9 cellular contexts compared by ENCODE assay signal in the genomic region with DNA sequence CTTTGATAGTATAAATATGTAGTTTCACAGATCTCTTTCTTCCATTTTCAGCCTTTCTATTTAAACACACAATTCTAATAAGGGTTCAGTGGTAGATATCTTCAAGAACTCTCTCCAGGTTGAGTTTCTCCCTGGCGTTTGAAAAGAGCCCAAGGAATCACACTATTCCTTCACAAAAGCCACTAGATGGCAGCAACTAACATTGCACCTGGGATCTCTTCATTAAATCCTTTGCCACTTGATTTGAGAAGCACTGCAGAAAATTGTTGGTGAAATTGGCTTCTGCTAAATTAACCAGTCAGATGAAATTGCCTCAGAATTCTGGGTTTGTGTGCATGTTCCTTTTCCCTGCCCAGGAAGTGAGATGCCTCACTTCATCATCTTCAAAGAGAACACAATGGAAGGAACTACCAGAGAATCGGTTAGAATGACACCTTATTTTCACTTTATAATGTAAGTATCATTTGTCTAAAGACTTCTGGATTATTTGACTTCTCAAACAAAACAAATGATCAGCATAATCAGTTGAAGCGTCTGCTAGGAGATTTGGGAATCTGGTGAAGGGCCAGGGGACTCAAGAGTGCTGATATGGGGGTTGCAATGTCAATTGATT. TPM values are rescaled to one million over a fixed set of nuclear protein-coding genes. Genes with fewer than 3 reads are reported as not detected.
DNase-seq lines count a peak whose midpoint lies in the region; ATAC-seq, FAIRE-seq and TF ChIP-seq lines count a peak whose summit lies in the region.
"Had no signal": no experiment of that assay in that cellular context is flagged by ENCODE, and none has a peak within 500 bp of the region (broad histone marks: within the 10 kb centered on the region; RNA-seq: fewer than 3 reads in every experiment).

No MANE protein-coding gene starts in this region.

- no peak overlapping the region for H3K4me3 Mint-ChIP-seq in activated CD8-positive, alpha-beta T cell treated with anti-CD3 and anti-CD28 coated beads for 36 hours
- no peak overlapping the region for H3K4me3 Mint-ChIP-seq in activated CD8-positive, alpha-beta T cell treated with anti-CD3 and anti-CD28 coated beads, Interleukin-2, amount 10 ng/mL, durations not matched to agents 7 days and 5 days
- H3K4me3 Mint-ChIP-seq: CD4-positive, CD25-positive, alpha-beta regulatory T cell had no signal

- DNase-seq in activated CD8-positive, alpha-beta T cell treated with anti-CD3 and anti-CD28 coated beads for 36 hours, result no peak
- no peak for DNase-seq in activated CD8-positive, alpha-beta T cell treated with anti-CD3 and anti-CD28 coated beads, Interleukin-2, amount 10 ng/mL, durations not matched to agents 7 days and 5 days
- DNase-seq in NCI-H2081 (lab: John Stamatoyannopoulos, UW) (peak; percentile 46 to 68), astrocyte of the cerebellum (ENCODE audit: low read depth) (peak; percentile 49), NK-92 (lab: John Stamatoyannopoulos, UW; ENCODE audit: unreplicated experiment) (no peak), T-helper 9 cell (no peak)

- peaks cover 4% of the 10 kb centered on the region for H3K27me3 Mint-ChIP-seq in activated CD8-positive, alpha-beta T cell treated with anti-CD3 and anti-CD28 coated beads for 36 hours
- peaks cover 21% of the 10 kb centered on the region for H3K27me3 Mint-ChIP-seq in activated CD8-positive, alpha-beta T cell treated with anti-CD3 and anti-CD28 coated beads, Interleukin-2, amount 10 ng/mL, durations not matched to agents 7 days and 5 days (ENCODE audit: low read depth)
- H3K27me3 Mint-ChIP-seq: CD4-positive, CD25-positive, alpha-beta regulatory T cell had no signal

- no peak for ATAC-seq in activated CD8-positive, alpha-beta T cell treated with anti-CD3 and anti-CD28 coated beads for 36 hours
- ATAC-seq in activated CD8-positive, alpha-beta T cell treated with anti-CD3 and anti-CD28 coated beads, Interleukin-2, amount 10 ng/mL, durations not matched to agents 7 days and 5 days, result no peak
- no peak for ATAC-seq in HG03442 (IDR thresholded peaks at IDR 0.05; ENCODE audit: unreplicated experiment)

- H3K9me3 Mint-ChIP-seq in activated CD8-positive, alpha-beta T cell treated with anti-CD3 and anti-CD28 coated beads for 36 hours, result no peaks in the 10 kb centered on the region
- no peaks in the 10 kb centered on the region for H3K9me3 Mint-ChIP-seq in activated CD8-positive, alpha-beta T cell treated with anti-CD3 and anti-CD28 coated beads, Interleukin-2, amount 10 ng/mL, durations not matched to agents 7 days and 5 days (ENCODE audit: insufficient read depth)
- H3K9me3 Mint-ChIP-seq: CD4-positive, CD25-positive, alpha-beta regulatory T cell had no signal

- no peak overlapping the region for H3K4me3 ChIP-seq in astrocyte of the cerebellum (ENCODE audit: low read depth, low read length)

- FAIRE-seq in islet of Langerhans (lab: Jason Lieb, UNC), result peak; percentile 100

- H3K27ac Mint-ChIP-seq in activated CD8-positive, alpha-beta T cell treated with anti-CD3 and anti-CD28 coated beads for 36 hours, result no peak overlapping the region
- H3K27ac Mint-ChIP-seq in activated CD8-positive, alpha-beta T cell treated with anti-CD3 and anti-CD28 coated beads, Interleukin-2, amount 10 ng/mL, durations not matched to agents 7 days and 5 days, result no peak overlapping the region
- H3K27ac Mint-ChIP-seq: CD4-positive, CD25-positive, alpha-beta regulatory T cell had no signal

- peak; percentile 30 for TF ChIP-seq CTCF in activated CD8-positive, alpha-beta T cell treated with anti-CD3 and anti-CD28 coated beads for 36 hours (IDR thresholded peaks at IDR 0.05)
- peak; percentile 81 for TF ChIP-seq CTCF in astrocyte of the cerebellum (IDR thresholded peaks at IDR 0.05; ENCODE audit: low read depth, low read length, missing control alignments)

- in situ Hi-C loops in astrocyte of the cerebellum (cut with HindIII; ENCODE audit: low sequenced_read_pairs), result loop anchor here (25.0 kb wide), 1 partner anchor 575 kb away; no protein-coding TSS in a partner anchor

- no peaks in the 10 kb centered on the region for H3K4me1 Mint-ChIP-seq in activated CD8-positive, alpha-beta T cell treated with anti-CD3 and anti-CD28 coated beads for 36 hours (ENCODE audit: low read depth)
- H3K4me1 Mint-ChIP-seq in activated CD8-positive, alpha-beta T cell treated with anti-CD3 and anti-CD28 coated beads, Interleukin-2, amount 10 ng/mL, durations not matched to agents 7 days and 5 days (ENCODE audit: low read depth), result no peaks in the 10 kb centered on the region
- H3K4me1 Mint-ChIP-seq: CD4-positive, CD25-positive, alpha-beta regulatory T cell had no signal

- intact Hi-C loops in activated CD8-positive, alpha-beta T cell treated with anti-CD3 and anti-CD28 coated beads for 36 hours (cut with micrococcal nuclease), result no loop called here

- CTCF ChIA-PET in activated CD8-positive, alpha-beta T cell treated with anti-CD3 and anti-CD28 coated beads for 36 hours (lab: Charles Lee), result no interaction called here
- CTCF ChIA-PET in activated CD8-positive, alpha-beta T cell treated with anti-CD3 and anti-CD28 coated beads, Interleukin-2, amount 10 ng/mL, durations not matched to agents 7 days and 5 days (lab: Charles Lee), result interaction anchor here (2.0 kb wide), 1 partner anchor 586 kb away, joined by 5 read pairs; no protein-coding TSS in a partner anchor

- POLR2A ChIA-PET in activated CD8-positive, alpha-beta T cell treated with anti-CD3 and anti-CD28 coated beads for 36 hours (lab: Charles Lee), result no interaction called here
- POLR2A ChIA-PET in activated CD8-positive, alpha-beta T cell treated with anti-CD3 and anti-CD28 coated beads, Interleukin-2, amount 10 ng/mL, durations not matched to agents 7 days and 5 days (lab: Charles Lee), result no interaction called here

- no peaks in the 10 kb centered on the region for H3K36me3 Mint-ChIP-seq in activated CD8-positive, alpha-beta T cell treated with anti-CD3 and anti-CD28 coated beads for 36 hours (ENCODE audit: low read depth)
- no peaks in the 10 kb centered on the region for H3K36me3 Mint-ChIP-seq in activated CD8-positive, alpha-beta T cell treated with anti-CD3 and anti-CD28 coated beads, Interleukin-2, amount 10 ng/mL, durations not matched to agents 7 days and 5 days (ENCODE audit: low read depth)
- H3K36me3 Mint-ChIP-seq: CD4-positive, CD25-positive, alpha-beta regulatory T cell had no signal

RNA-seq across cellular contexts. Expression of a gene that starts 6.8 kb away (rescaled TPM):
- total RNA-seq in activated CD8-positive, alpha-beta T cell treated with anti-CD3 and anti-CD28 coated beads for 36 hours, result not detected
- total RNA-seq in activated CD8-positive, alpha-beta T cell treated with anti-CD3 and anti-CD28 coated beads, Interleukin-2, amount 10 ng/mL, durations not matched to agents 7 days and 5 days, result under 1 TPM in 1 of 2 experiments, not detected in 1; 0.21 TPM
- total RNA-seq: CD4-positive, CD25-positive, alpha-beta regulatory T cell had no signal

Comparison
In these comparisons a context has a peak if more than half of its experiments do, and no peak if none do; other contexts are left out.
1. DNase-seq: peak in NCI-H2081 (2 of 2) and astrocyte of the cerebellum (single experiment); none in activated CD8-positive, alpha-beta T cell treated with anti-CD3 and anti-CD28 coated beads for 36 hours (single experiment), activated CD8-positive, alpha-beta T cell treated with anti-CD3 and anti-CD28 coated beads, Interleukin-2, amount 10 ng/mL, durations not matched to agents 7 days and 5 days (single experiment), NK-92 (single experiment) and T-helper 9 cell (single experiment).